In genomic region chr20:47515843-47516242, GRCh38 we compare ENCODE assay signal across 20 cellular contexts. TPM values are rescaled to one million over a fixed set of nuclear protein-coding genes. Genes with fewer than 3 reads are reported as not detected.
DNase-seq lines count a peak whose midpoint lies in the region; ATAC-seq and TF ChIP-seq lines count a peak whose summit lies in the region.
"Had no signal": no experiment of that assay in that cellular context is flagged by ENCODE, and none has a peak within 500 bp of the region (broad histone marks: within the 10 kb centered on the region; RNA-seq: fewer than 3 reads in every experiment).

No MANE protein-coding gene starts in this region.

- no peak overlapping the region for H3K4me2 ChIP-seq in smooth muscle cell

- peaks cover 28% of the 10 kb centered on the region for H3K36me3 Mint-ChIP-seq in activated CD4-positive, alpha-beta memory T cell treated with anti-CD3 and anti-CD28 coated beads for 36 hours
- peaks cover 51% of the 10 kb centered on the region for H3K36me3 Mint-ChIP-seq in activated CD4-positive, alpha-beta memory T cell treated with anti-CD3 and anti-CD28 coated beads, Interleukin-2, amount 10 ng/mL, durations not matched to agents 7 days and 5 days (ENCODE audit: low read depth)
- peaks cover 22 to 29% of the 10 kb centered on the region in 2 donors for H3K36me3 Mint-ChIP-seq in CD4-positive, alpha-beta memory T cell
- H3K36me3 Mint-ChIP-seq in WTC11, result peaks cover 13% of the 10 kb centered on the region

- no peak overlapping the region for H3K4me3 Mint-ChIP-seq in activated CD4-positive, alpha-beta memory T cell treated with anti-CD3 and anti-CD28 coated beads for 36 hours
- H3K4me3 Mint-ChIP-seq in activated CD4-positive, alpha-beta memory T cell treated with anti-CD3 and anti-CD28 coated beads, Interleukin-2, amount 10 ng/mL, durations not matched to agents 7 days and 5 days, result no peak overlapping the region
- H3K4me3 Mint-ChIP-seq in CD4-positive, alpha-beta memory T cell, result no peak overlapping the region
- H3K4me3 Mint-ChIP-seq in WTC11, result no peak overlapping the region

- H3K9me3 ChIP-seq in CD4-positive, alpha-beta memory T cell (ENCODE audit: control insufficient read depth in 1 of 2, low read length in 2 of 2), result peaks cover 0 to 6% of the 10 kb centered on the region in 2 donors
- H3K9me3 ChIP-seq in smooth muscle cell (replicated peaks; ENCODE audit: low read depth) (no peaks in the 10 kb centered on the region), gastroesophageal sphincter (peaks cover 0 to 5% (median 0%) of the 10 kb centered on the region in 3 donors)

- no peak overlapping the region for H2AFZ ChIP-seq in smooth muscle cell (ENCODE audit: low read depth)

- no peak for ATAC-seq in WTC11
- no peak for ATAC-seq in gastroesophageal sphincter
- no peak for ATAC-seq in Right ventricle myocardium inferior
- ATAC-seq: naive thymus-derived CD4-positive, alpha-beta T cell had no signal

- H3K27me3 Mint-ChIP-seq in activated CD4-positive, alpha-beta memory T cell treated with anti-CD3 and anti-CD28 coated beads for 36 hours, result no peaks in the 10 kb centered on the region
- no peaks in the 10 kb centered on the region for H3K27me3 Mint-ChIP-seq in activated CD4-positive, alpha-beta memory T cell treated with anti-CD3 and anti-CD28 coated beads, Interleukin-2, amount 10 ng/mL, durations not matched to agents 7 days and 5 days
- H3K27me3 Mint-ChIP-seq in CD4-positive, alpha-beta memory T cell, result no peaks in the 10 kb centered on the region
- no peaks in the 10 kb centered on the region for H3K27me3 Mint-ChIP-seq in WTC11 (ENCODE audit: low read depth)
- H3K27me3 Mint-ChIP-seq: naive thymus-derived CD4-positive, alpha-beta T cell had no signal

- peaks cover 89% of the 10 kb centered on the region for H4K20me1 ChIP-seq in smooth muscle cell (ENCODE audit: low read depth)

- H3K4me3 ChIP-seq in CD4-positive, alpha-beta memory T cell (ENCODE audit: low read length in 2 of 2), result no peak overlapping the region
- no peak overlapping the region for H3K4me3 ChIP-seq in smooth muscle cell
- H3K4me3 ChIP-seq in gastroesophageal sphincter, result no peak overlapping the region

- peaks cover 3% of the 10 kb centered on the region for H3F3A ChIP-seq in smooth muscle cell (ENCODE audit: low read depth)

- POLR2A ChIA-PET in activated CD4-positive, alpha-beta memory T cell treated with anti-CD3 and anti-CD28 coated beads for 36 hours (lab: Charles Lee), result no interaction called here
- POLR2A ChIA-PET in activated CD4-positive, alpha-beta memory T cell treated with anti-CD3 and anti-CD28 coated beads, Interleukin-2, amount 10 ng/mL, durations not matched to agents 7 days and 5 days (lab: Charles Lee), result interaction anchor here (1.2 to 1.3 kb wide), 2 partner anchors 10 to 14 kb away, joined by 4 to 5 read pairs; partner anchors contain the start of gene NCOA3
- POLR2A ChIA-PET in CD4-positive, alpha-beta memory T cell (lab: Charles Lee; ENCODE audit: partially characterized antibody), result no interaction called here
- POLR2A ChIA-PET in WTC11 (lab: Charles Lee), result no interaction called here

- H3K27me3 ChIP-seq in CD4-positive, alpha-beta memory T cell (ENCODE audit: insufficient read depth, low read length), result no peaks in the 10 kb centered on the region
- H3K27me3 ChIP-seq in smooth muscle cell (ENCODE audit: low read depth), result no peaks in the 10 kb centered on the region
- no peaks in the 10 kb centered on the region for H3K27me3 ChIP-seq in gastroesophageal sphincter

- TF ChIP-seq EP300 in gastroesophageal sphincter (IDR thresholded peaks at IDR 0.05), result no peak

- peaks cover 18% of the 10 kb centered on the region for H3K4me1 ChIP-seq in CD4-positive, alpha-beta memory T cell (ENCODE audit: insufficient read depth, low read length)
- H3K4me1 ChIP-seq in smooth muscle cell (ENCODE audit: low read depth) (no peaks in the 10 kb centered on the region), gastroesophageal sphincter (peaks cover 0 to 8% (median 0%) of the 10 kb centered on the region in 3 donors)

- no peak overlapping the region for H3K9ac ChIP-seq in smooth muscle cell (ENCODE audit: low read depth)

- 92% methylated on average over 1 of the region's 1 CpG for WGBS in smooth muscle cell (ENCODE audit: low lambda C conversion rate)
- 89 to 100% methylated on average over 1 of the region's 1 CpG for WGBS in gastroesophageal sphincter (ENCODE audit: low coverage in 1 of 2), 2 donors

- TF ChIP-seq CTCF in WTC11 (IDR thresholded peaks at IDR 0.05) (no peak), smooth muscle cell (IDR thresholded peaks at IDR 0.05; ENCODE audit: borderline replicate concordance, insufficient read depth, poor library complexity, severe bottlenecking) (no peak), gastroesophageal sphincter (IDR thresholded peaks at IDR 0.05) (no peak)

- H3K36me3 ChIP-seq in CD4-positive, alpha-beta memory T cell (ENCODE audit: insufficient read depth, low read length), result peaks cover 6% of the 10 kb centered on the region
- H3K36me3 ChIP-seq in smooth muscle cell (ENCODE audit: low read depth), result no peaks in the 10 kb centered on the region
- H3K36me3 ChIP-seq in gastroesophageal sphincter, result peaks cover 0 to 5% of the 10 kb centered on the region in 2 donors

- no peak for DNase-seq in activated CD4-positive, alpha-beta memory T cell treated with anti-CD3 and anti-CD28 coated beads for 36 hours
- DNase-seq in activated CD4-positive, alpha-beta memory T cell treated with anti-CD3 and anti-CD28 coated beads, Interleukin-2, amount 10 ng/mL, durations not matched to agents 7 days and 5 days, result no peak
- DNase-seq in CD4-positive, alpha-beta memory T cell, result no peak
- DNase-seq in WTC11 (ENCODE audit: low spot score) (no peak), smooth muscle cell (lab: John Stamatoyannopoulos, UW; ENCODE audit: unreplicated experiment) (no peak), iPS-NIHi7 (ENCODE audit: extremely low spot score) (no peak), Right ventricle myocardium inferior (ENCODE audit: missing footprints) (no peak)
- DNase-seq: ACHN; activated CD4-positive, alpha-beta T cell treated with anti-CD3 and anti-CD28 coated beads for 1 hour; amniotic stem cell; caudate nucleus; DMS53; erythroblast; foreskin melanocyte; mesenchymal stem cell; naive thymus-derived CD4-positive, alpha-beta T cell; SIG-M5; stimulated activated CD4-positive, alpha-beta T cell treated with anti-CD3 and anti-CD28 coated beads, Interleukin-2, amount 100 ng/mL, for 24 hours had no signal

- H3K4me1 Mint-ChIP-seq in activated CD4-positive, alpha-beta memory T cell treated with anti-CD3 and anti-CD28 coated beads for 36 hours (ENCODE audit: low read depth), result peaks cover 57% of the 10 kb centered on the region
- peaks cover 27% of the 10 kb centered on the region for H3K4me1 Mint-ChIP-seq in activated CD4-positive, alpha-beta memory T cell treated with anti-CD3 and anti-CD28 coated beads, Interleukin-2, amount 10 ng/mL, durations not matched to agents 7 days and 5 days
- peaks cover 17 to 49% (median 33%) of the 10 kb centered on the region in 4 donors for H3K4me1 Mint-ChIP-seq in CD4-positive, alpha-beta memory T cell
- peaks cover 17% of the 10 kb centered on the region for H3K4me1 Mint-ChIP-seq in WTC11

- CTCF ChIA-PET in activated CD4-positive, alpha-beta memory T cell treated with anti-CD3 and anti-CD28 coated beads for 36 hours (lab: Charles Lee), result interaction anchor here (0.8 to 1.5 kb wide), 3 partner anchors 14 to 132 kb away, joined by 3 read pairs; no protein-coding TSS in a partner anchor
- CTCF ChIA-PET in activated CD4-positive, alpha-beta memory T cell treated with anti-CD3 and anti-CD28 coated beads, Interleukin-2, amount 10 ng/mL, durations not matched to agents 7 days and 5 days (lab: Charles Lee), result interaction anchor here (1.0 kb wide), 1 partner anchor 132 kb away, joined by 3 read pairs; no protein-coding TSS in a partner anchor
- CTCF ChIA-PET in CD4-positive, alpha-beta memory T cell (lab: Charles Lee; ENCODE audit: partially characterized antibody), result interaction anchor here (0.7 to 1.1 kb wide), 2 partner anchors 12 to 19 kb away, joined by 3 read pairs; no protein-coding TSS in a partner anchor
- CTCF ChIA-PET in WTC11 (lab: Charles Lee), result interaction anchor here (0.9 to 1.5 kb wide), 2 partner anchors 19 to 132 kb away, joined by 3 to 9 read pairs; no protein-coding TSS in a partner anchor

- intact Hi-C loops in activated CD4-positive, alpha-beta memory T cell treated with anti-CD3 and anti-CD28 coated beads for 36 hours (cut with micrococcal nuclease), result loop anchor here (1.0 to 2.0 kb wide), 3 partner anchors 8 to 29 kb away; no protein-coding TSS in a partner anchor
- intact Hi-C loops in CD4-positive, alpha-beta memory T cell (cut with micrococcal nuclease), result no loop called here
- intact Hi-C loops in Right ventricle myocardium inferior (cut with DNase I), result no loop called here

- peak overlapping the region; percentile 86 for H3K27ac Mint-ChIP-seq in activated CD4-positive, alpha-beta memory T cell treated with anti-CD3 and anti-CD28 coated beads for 36 hours
- H3K27ac Mint-ChIP-seq in activated CD4-positive, alpha-beta memory T cell treated with anti-CD3 and anti-CD28 coated beads, Interleukin-2, amount 10 ng/mL, durations not matched to agents 7 days and 5 days, result no peak overlapping the region
- peak overlapping the region in 5 of 7 donors; percentile 8 to 76 (median 42) for H3K27ac Mint-ChIP-seq in CD4-positive, alpha-beta memory T cell
- H3K27ac Mint-ChIP-seq in WTC11, result peak overlapping the region; percentile 30; the same call in 1 of the 2 replicates

- H3K27ac ChIP-seq in CD4-positive, alpha-beta memory T cell (ENCODE audit: low read depth, low read length), result no peak overlapping the region
- H3K27ac ChIP-seq in smooth muscle cell (ENCODE audit: low read depth) (peak overlapping the region; percentile 71), gastroesophageal sphincter (no peak overlapping the region)
- H3K27ac ChIP-seq: HL-60 had no signal

- TF ChIP-seq POLR2A in gastroesophageal sphincter (IDR thresholded peaks at IDR 0.05), result no peak

- peaks cover 10% of the 10 kb centered on the region for H3K9me3 Mint-ChIP-seq in activated CD4-positive, alpha-beta memory T cell treated with anti-CD3 and anti-CD28 coated beads for 36 hours
- H3K9me3 Mint-ChIP-seq in activated CD4-positive, alpha-beta memory T cell treated with anti-CD3 and anti-CD28 coated beads, Interleukin-2, amount 10 ng/mL, durations not matched to agents 7 days and 5 days, result peaks cover 7% of the 10 kb centered on the region
- H3K9me3 Mint-ChIP-seq in CD4-positive, alpha-beta memory T cell, result peaks cover 0 to 8% (median 5%) of the 10 kb centered on the region in 8 donors
- H3K9me3 Mint-ChIP-seq in WTC11, result peaks cover 8% of the 10 kb centered on the region

- H3K79me2 ChIP-seq in smooth muscle cell (ENCODE audit: low read depth), result peaks cover 77% of the 10 kb centered on the region

RNA-seq across cellular contexts. Expression of gene NCOA3, which starts 14.2 kb away (rescaled TPM):
- 10 to 100 TPM; 72.0 to 81.8 TPM for total RNA-seq in activated CD4-positive, alpha-beta memory T cell treated with anti-CD3 and anti-CD28 coated beads for 36 hours
- 10 to 100 TPM; 81.0 to 83.1 TPM for total RNA-seq in activated CD4-positive, alpha-beta memory T cell treated with anti-CD3 and anti-CD28 coated beads, Interleukin-2, amount 10 ng/mL, durations not matched to agents 7 days and 5 days
- total RNA-seq in CD4-positive, alpha-beta memory T cell, result 10 to 100 TPM; 69.0 to 74.7 TPM
- 10 to 100 TPM in 1 of 2 donors, 1 to 10 TPM in 1; 7.0 to 23.4 TPM for polyA plus RNA-seq in CD4-positive, alpha-beta memory T cell
- total RNA-seq in WTC11 (2021) (20.2 to 25.2 TPM (median 21.5 TPM) in 3 replicates), smooth muscle cell (25.9 and 28.4 TPM in 2 replicates), gastroesophageal sphincter (10 to 100 TPM; 28.8 to 44.5 (median 37.6) TPM), Right ventricle myocardium inferior (21.6 TPM)
- 6.0 and 12.3 TPM in 2 replicates for polyA plus RNA-seq in smooth muscle cell
